25 cellular contexts compared by ENCODE assay signal in genomic region chr14:102811254-102811963, GRCh38. TPM values are rescaled to one million over a fixed set of nuclear protein-coding genes. Genes with fewer than 3 reads are reported as not detected.
A peak's percentile ranks its signal among the peaks of the same experiment; 100 is the strongest.
DNase-seq lines count a peak whose midpoint lies in the region; ATAC-seq, FAIRE-seq and TF ChIP-seq lines count a peak whose summit lies in the region.
"Had no signal": no experiment of that assay in that cellular context is flagged by ENCODE, and none has a peak within 500 bp of the region (broad histone marks: within the 10 kb centered on the region; RNA-seq: fewer than 3 reads in every experiment).

No MANE protein-coding gene starts in this region.

- CTCF ChIA-PET in HepG2 (lab: Yijun Ruan, JAX; ENCODE audit: low intra/inter-chr PET ratio, low total read pairs) = no interaction called here

- no peak overlapping the region for H3K27ac ChIP-seq in HepG2 (ENCODE audit: extremely low read length, insufficient read depth, low read length)
- H3K27ac ChIP-seq: ascending aorta, KMS-11, SJCRH30 had no signal

- no peak for TF ChIP-seq POLR2A in HepG2 (IDR thresholded peaks at IDR 0.05; ENCODE audit: insufficient read depth in 1 of 2, low read depth in 2 of 2, low read length in 2 of 2)

- in situ Hi-C loops in HepG2 (cut with HindIII; ENCODE audit: extremely low pct_ligation_motif_present, low pct_unique_long_range_greater_than_20kb) = no loop called here

- intact Hi-C loops in HepG2 (cut with micrococcal nuclease; ENCODE audit: unreplicated experiment) = no loop called here

- H4K20me1 ChIP-seq in HepG2 (ENCODE audit: insufficient read depth, low read length) = no peaks in the 10 kb centered on the region

- H3K9me3 ChIP-seq in HepG2 (ENCODE audit: low read length) = no peaks in the 10 kb centered on the region
- H3K9me3 ChIP-seq: ascending aorta, Peyer's patch, SJCRH30 had no signal

- no peaks in the 10 kb centered on the region for H3K79me2 ChIP-seq in HepG2 (ENCODE audit: insufficient read depth, low read length)

- H3K4me1 Mint-ChIP-seq in type B pancreatic cell (ENCODE audit: unreplicated experiment) = peaks cover 4% of the 10 kb centered on the region

- no peaks in the 10 kb centered on the region for H3K36me3 ChIP-seq in HepG2 (replicated peaks in 1 of 2; ENCODE audit: control insufficient read depth in 1 of 2, insufficient read depth in 2 of 2, low read length in 2 of 2)
- H3K36me3 ChIP-seq: ascending aorta, Peyer's patch, SJCRH30 had no signal

- TF ChIP-seq EP300 in HepG2 (IDR thresholded peaks at IDR 0.05; ENCODE audit: low read depth in 2 of 2, low read length in 2 of 2) = no peak
- TF ChIP-seq EP300 in HepG2 (CRISPR knock-in tag; IDR thresholded peaks at IDR 0.05; ENCODE audit: borderline replicate concordance) = no peak

- H2AFZ ChIP-seq in HepG2 (ENCODE audit: low read length) = no peak overlapping the region

- H3K36me3 Mint-ChIP-seq in type B pancreatic cell = peaks cover 13% of the 10 kb centered on the region

- no peak overlapping the region for H3K4me3 Mint-ChIP-seq in type B pancreatic cell
- H3K4me3 Mint-ChIP-seq: central memory CD8-positive, alpha-beta T cell; natural killer cell treated with Interleukin-12 subunit alpha and Interleukin-12 subunit beta and Interleukin-15 and Interleukin-18, amount 100 ng/mL, for 72 hours had no signal

- H3K4me2 ChIP-seq in HepG2 (ENCODE audit: low read depth, low read length) = no peak overlapping the region
- H3K4me2 ChIP-seq: KMS-11 had no signal

- no peak for FAIRE-seq in HepG2 (lab: Jason Lieb, UNC)
- FAIRE-seq in HTR-8/SVneo (lab: Jason Lieb, UNC) = no peak
- FAIRE-seq: endothelial cell of umbilical vein had no signal

- WGBS in HepG2 (ENCODE audit: low lambda C conversion rate) = 72% methylated on average over 12 of the region's 12 CpGs

- POLR2A ChIA-PET in HepG2 (lab: Yijun Ruan, JAX) = interaction anchor here (0.9 to 1.7 kb wide), 2 partner anchors 8 to 16 kb away, joined by 3 read pairs; no protein-coding TSS in a partner anchor

- DNase-seq in DMS53 (lab: John Stamatoyannopoulos, UW) = peak; percentile 46
- no peak for DNase-seq in DMS53 treated with DMSO at 0.1 percent for 48 hours (lab: John Stamatoyannopoulos, UW; ENCODE audit: unreplicated experiment)
- DNase-seq in ELF-1 (ENCODE audit: low read depth, low spot score) = peak; percentile 46
- DNase-seq in NCI-H2227 (lab: John Stamatoyannopoulos, UW; ENCODE audit: unreplicated experiment) = peak; percentile 55
- DNase-seq in HepG2 (ENCODE audit: low spot score) = peak; percentile 14
- no peak for DNase-seq in type B pancreatic cell (ENCODE audit: extremely low spot score, unreplicated experiment)
- DNase-seq in HTR-8/SVneo (ENCODE audit: insufficient read length, low spot score) = no peak
- DNase-seq: 8988T; activated CD4-positive, alpha-beta T cell treated with anti-CD3 and anti-CD28 coated beads, Interleukin-2, amount 50 U/mL, for 4 hours; AML-193; DMS79 treated with DMSO at 0.1 percent for 48 hours; GOT3; head of caudate nucleus; NCI-H1930; Peyer's patch; retina; SJCRH30; stimulated activated CD4-positive, alpha-beta T cell treated with anti-CD3 and anti-CD28 coated beads, Interleukin-2, amount 100 ng/mL, for 48 hours; stimulated activated naive CD8-positive, alpha-beta T cell treated with anti-CD3 and anti-CD28 coated beads, Interleukin-15, Interleukin-2, amounts not matched to agents 100 U/mL and 50 U/mL, for 24 hours had no signal

- no peak for TF ChIP-seq RAD21 in HepG2 (CRISPR knock-in tag; IDR thresholded peaks at IDR 0.05)

- peak; percentile 55 for ATAC-seq in HepG2
- ATAC-seq in GM19351 (IDR thresholded peaks at IDR 0.05; ENCODE audit: unreplicated experiment) = no peak
- ATAC-seq: natural killer cell treated with Interleukin-12 subunit alpha and Interleukin-12 subunit beta and Interleukin-15 and Interleukin-18, amount 100 ng/mL, for 72 hours; stimulated activated naive CD8-positive, alpha-beta T cell treated with anti-CD3 and anti-CD28 coated beads, Interleukin-15, Interleukin-2, amounts not matched to agents 100 U/mL and 50 U/mL, for 24 hours had no signal

- peaks cover 47% of the 10 kb centered on the region for H3K4me1 ChIP-seq in HepG2 (ENCODE audit: insufficient read depth, low read length)
- H3K4me1 ChIP-seq: ascending aorta, SJCRH30 had no signal

- no peaks in the 10 kb centered on the region for H3K27me3 Mint-ChIP-seq in type B pancreatic cell
- H3K27me3 Mint-ChIP-seq: central memory CD8-positive, alpha-beta T cell; natural killer cell treated with Interleukin-12 subunit alpha and Interleukin-12 subunit beta and Interleukin-15 and Interleukin-18, amount 100 ng/mL, for 72 hours had no signal

- no peak overlapping the region for H3K9ac ChIP-seq in HepG2 (ENCODE audit: insufficient read depth, low read depth, low read length)
- H3K9ac ChIP-seq: KMS-11 had no signal

- H3K9me3 Mint-ChIP-seq in type B pancreatic cell = peaks cover 4% of the 10 kb centered on the region
- H3K9me3 Mint-ChIP-seq: central memory CD8-positive, alpha-beta T cell; natural killer cell treated with Interleukin-12 subunit alpha and Interleukin-12 subunit beta and Interleukin-15 and Interleukin-18, amount 100 ng/mL, for 72 hours had no signal

- no TSS peak for BruUV-seq in HepG2 (replicated peaks; lab: Mats Ljungman, UMichigan)

- TF ChIP-seq CTCF in HepG2 (CRISPR knock-in tag; IDR thresholded peaks at IDR 0.05) = no peak
- TF ChIP-seq CTCF in type B pancreatic cell (conservative IDR thresholded peaks at IDR 0.05) = no peak

- no peaks in the 10 kb centered on the region for H3K27me3 ChIP-seq in HepG2 (ENCODE audit: control insufficient read depth in 1 of 2, insufficient read depth in 2 of 2, low read length in 2 of 2)
- H3K27me3 ChIP-seq: ascending aorta, Peyer's patch, SJCRH30 had no signal

- H3K27ac Mint-ChIP-seq in type B pancreatic cell = no peak overlapping the region
- H3K27ac Mint-ChIP-seq: natural killer cell treated with Interleukin-12 subunit alpha and Interleukin-12 subunit beta and Interleukin-15 and Interleukin-18, amount 100 ng/mL, for 72 hours had no signal

- H3K4me3 ChIP-seq in HepG2 (replicated peaks in 1 of 3; ENCODE audit: insufficient read depth in 1 of 3, low read depth in 2 of 3, low read length in 3 of 3) = no peak overlapping the region
- H3K4me3 ChIP-seq: ascending aorta, Peyer's patch, SJCRH30 had no signal

TF ChIP-seq in HepG2, 621 proteins besides CTCF, POLR2A, EP300 and RAD21 (continues in another document):
- TF ChIP-seq PHF5A (CRISPR knock-in tag; IDR thresholded peaks at IDR 0.05; ENCODE audit: low read depth, unreplicated experiment) (no peak), ZNF362 (CRISPR knock-in tag; IDR thresholded peaks at IDR 0.05; ENCODE audit: borderline replicate concordance) (peak; percentile 51), NBN (conservative IDR thresholded peaks at IDR 0.05) (no peak), ZFP36 (IDR thresholded peaks at IDR 0.05; ENCODE audit: borderline replicate concordance, low read depth, low read length, partially characterized antibody) (no peak), KLF11 (CRISPR knock-in tag; IDR thresholded peaks at IDR 0.05) (no peak), RFXAP (CRISPR knock-in tag; IDR thresholded peaks at IDR 0.05; ENCODE audit: borderline replicate concordance) (no peak), ZNF101 (CRISPR knock-in tag; IDR thresholded peaks at IDR 0.05; ENCODE audit: borderline replicate concordance, low read depth) (no peak), ZNF260 (CRISPR knock-in tag; IDR thresholded peaks at IDR 0.05; ENCODE audit: borderline replicate concordance, low read depth) (no peak), ZBTB20 (CRISPR knock-in tag; IDR thresholded peaks at IDR 0.05; ENCODE audit: borderline replicate concordance, low read depth) (no peak), DBP (CRISPR knock-in tag; IDR thresholded peaks at IDR 0.05; ENCODE audit: not compliant biosample characterization) (no peak)

RNA-seq across cellular contexts. Expression of gene TRAF3, which starts 34.2 kb away (rescaled TPM):
- 12.2 and 13.0 TPM in 2 replicates for total RNA-seq in HepG2 (2016; rRNA removed; fragmentation: Illumina TruSeq; extraction: Trizol)
- 45.5 and 46.6 TPM in 2 replicates for total RNA-seq in HepG2 (2016; cell fraction: cytosol; rRNA removed; fragmentation: Illumina TruSeq; extraction: Trizol; ENCODE audit: low read depth)
- total RNA-seq in HepG2 (2016; cell fraction: insoluble cytoplasmic fraction; rRNA removed; fragmentation: Illumina TruSeq; extraction: Trizol) = 10.7 and 11.9 TPM in 2 replicates
- total RNA-seq in HepG2 (2016; cell fraction: membrane; rRNA removed; fragmentation: Illumina TruSeq; extraction: Trizol) = 36.3 and 37.0 TPM in 2 replicates
- total RNA-seq in HepG2 (2016; cell fraction: nucleus; rRNA removed; fragmentation: Illumina TruSeq; extraction: Trizol) = 8.7 and 9.5 TPM in 2 replicates
- polyA plus RNA-seq in HepG2 (2011; rRNA removed) = 6.9 and 7.2 TPM in 2 replicates
- 6.0 and 6.8 TPM in 2 replicates for polyA plus RNA-seq in HepG2 (2011; cell fraction: cytosol; rRNA removed)
- polyA plus RNA-seq in HepG2 (2011; cell fraction: nucleus; rRNA removed) = 8.0 and 8.4 TPM in 2 replicates
- polyA plus RNA-seq in HepG2 (2012) = 5.3 and 5.6 TPM in 2 replicates
- polyA plus RNA-seq in HepG2 (2016; cell fraction: cytosol; fragmentation: Illumina TruSeq; extraction: Trizol; ENCODE audit: low read depth) = 11.1 and 11.2 TPM in 2 replicates
- 7.7 and 10.1 TPM in 2 replicates for polyA plus RNA-seq in HepG2 (2016; cell fraction: insoluble cytoplasmic fraction; fragmentation: Illumina TruSeq; extraction: Trizol; ENCODE audit: low read depth)
- polyA plus RNA-seq in HepG2 (2016; cell fraction: membrane; fragmentation: Illumina TruSeq; extraction: Trizol; ENCODE audit: low read depth) = 15.8 and 17.5 TPM in 2 replicates
- polyA plus RNA-seq in HepG2 (2016; cell fraction: nucleus; fragmentation: Illumina TruSeq; extraction: Trizol; ENCODE audit: insufficient read depth, low read depth) = 11.6 and 12.0 TPM in 2 replicates
- 21.0 and 40.5 TPM in 2 replicates for polyA minus RNA-seq in HepG2 (2011; rRNA and poly(A)+ RNA removed; ENCODE audit: low replicate concordance)
- polyA minus RNA-seq in HepG2 (2011; cell fraction: cytosol; rRNA and poly(A)+ RNA removed) = 7.8 and 9.1 TPM in 2 replicates
- polyA minus RNA-seq in HepG2 (2011; cell fraction: nucleus; rRNA and poly(A)+ RNA removed) = 6.8 and 11.8 TPM in 2 replicates
- total RNA-seq in type B pancreatic cell (ENCODE audit: low replicate concordance) = 19.2 and 24.0 TPM in 2 replicates

Comparison
In these comparisons a context has a peak if more than half of its experiments do, and no peak if none do; other contexts are left out.
1. DNase-seq: peak in DMS53 (single experiment), ELF-1 (single experiment), NCI-H2227 (single experiment) and HepG2 (single experiment); none in DMS53 treated with DMSO at 0.1 percent for 48 hours (single experiment), type B pancreatic cell (single experiment) and HTR-8/SVneo (single experiment).